In genomic region chr17:50477976-50478375, GRCh38 we compare ENCODE assay signal across 8 cellular contexts. TPM values are rescaled to one million over a fixed set of nuclear protein-coding genes. Genes with fewer than 3 reads are reported as not detected.
DNase-seq lines count a peak whose midpoint lies in the region; ATAC-seq and TF ChIP-seq lines count a peak whose summit lies in the region.

No MANE protein-coding gene starts in this region.

- no peaks in the 10 kb centered on the region for H3K9me3 ChIP-seq in liver (ENCODE audit: control insufficient read depth in 4 of 4, low read length in 3 of 4)

- H3K9me3 Mint-ChIP-seq in activated naive CD4-positive, alpha-beta T cell treated with anti-CD3 and anti-CD28 coated beads, Interleukin-2, amount 50 U/mL, for 72 hours: no peaks in the 10 kb centered on the region

- ATAC-seq in activated naive CD4-positive, alpha-beta T cell treated with anti-CD3 and anti-CD28 coated beads, Interleukin-2, amount 50 U/mL, for 72 hours: no peak
- no peak for ATAC-seq in HG03045 (IDR thresholded peaks at IDR 0.05; ENCODE audit: unreplicated experiment)

- TF ChIP-seq CTCF in liver (IDR thresholded peaks at IDR 0.05; ENCODE audit: low read depth, low read length, missing input control) (no peak), lower leg skin (IDR thresholded peaks at IDR 0.05) (no peak)

- H3K27ac ChIP-seq in liver (ENCODE audit: low read depth in 1 of 2, low read length in 2 of 2) (peak overlapping the region; percentile 91 to 95), temporal lobe (ENCODE audit: low read depth, low read length) (peak overlapping the region; percentile 58)

- H3K4me3 ChIP-seq in liver (ENCODE audit: low read depth in 1 of 3, low read length in 3 of 3) (no peak overlapping the region), lower leg skin (ENCODE audit: low read depth, poor library complexity, severe bottlenecking) (no peak overlapping the region)

- H3K36me3 ChIP-seq in liver (ENCODE audit: control insufficient read depth in 4 of 4, insufficient read depth in 3 of 4, low read depth in 1 of 4, low read length in 3 of 4): peaks cover 0 to 6% (median 1%) of the 10 kb centered on the region in 4 donors

- 86% methylated on average over 7 of the region's 7 CpGs for WGBS in liver
- WGBS in lower leg skin, 2 donors: 71 to 79% methylated on average over 7 of the region's 7 CpGs

- peak; percentile 11 for DNase-seq in activated CD4-positive, alpha-beta T cell treated with anti-CD3 and anti-CD28 coated beads for 48 hours
- DNase-seq in activated CD4-positive, alpha-beta T cell treated with anti-CD3 and anti-CD28 coated beads for 1 hour: no peak
- DNase-seq in activated naive CD4-positive, alpha-beta T cell treated with anti-CD3 and anti-CD28 coated beads, Interleukin-2, amount 50 U/mL, for 72 hours (ENCODE audit: low spot score in 2 of 2): peak in 1 of 2 donors; percentile 45
- DNase-seq in putamen (ENCODE audit: low spot score): no peak
- DNase-seq in lower leg skin (ENCODE audit: low spot score in 2 of 2): no peak

- H3K27me3 ChIP-seq in liver (ENCODE audit: control insufficient read depth in 4 of 4, insufficient read depth in 4 of 4, low read length in 3 of 4): no peaks in the 10 kb centered on the region

- TF ChIP-seq POLR2A in lower leg skin (IDR thresholded peaks at IDR 0.05): no peak

- H3K4me1 ChIP-seq in liver (ENCODE audit: control insufficient read depth in 4 of 4, insufficient read depth in 4 of 4, low read length in 3 of 4): peaks cover 7 to 74% (median 56%) of the 10 kb centered on the region in 4 donors

- intact Hi-C loops in lower leg skin (cut with DNase I; ENCODE audit: low total_unique reads): loop anchor here (10.0 kb wide), 2 partner anchors 113 to 283 kb away; no protein-coding TSS in a partner anchor

- no peak for TF ChIP-seq RAD21 in liver (IDR thresholded peaks at IDR 0.05)

- H3K27ac Mint-ChIP-seq in activated naive CD4-positive, alpha-beta T cell treated with anti-CD3 and anti-CD28 coated beads, Interleukin-2, amount 50 U/mL, for 72 hours: peak overlapping the region; percentile 92 to 95

- peak overlapping the region in 1 of 2 donors; percentile 91 for H3K9ac ChIP-seq in liver (ENCODE audit: low read depth in 1 of 2, low read length in 2 of 2)

- no peaks in the 10 kb centered on the region for H3K36me3 Mint-ChIP-seq in activated naive CD4-positive, alpha-beta T cell treated with anti-CD3 and anti-CD28 coated beads, Interleukin-2, amount 50 U/mL, for 72 hours

TF ChIP-seq in liver, 16 proteins besides CTCF, POLR2A, EP300 and RAD21:
- TF ChIP-seq NR2F2 (IDR thresholded peaks at IDR 0.05) (no peak), REST (IDR thresholded peaks at IDR 0.05) (no peak), SP1 (IDR thresholded peaks at IDR 0.05) (no peak), TAF1 (conservative IDR thresholded peaks at IDR 0.05) (no peak), ZBTB33 (IDR thresholded peaks at IDR 0.05) (no peak), JUND (IDR thresholded peaks at IDR 0.05) (no peak), YY1 (IDR thresholded peaks at IDR 0.05) (no peak), ATF3 (IDR thresholded peaks at IDR 0.05) (no peak), HNF4G (IDR thresholded peaks at IDR 0.05) (no peak), FOXA2 (IDR thresholded peaks at IDR 0.05) (no peak), FOXA1 (IDR thresholded peaks at IDR 0.05) (no peak), GABPA (IDR thresholded peaks at IDR 0.05 in 1 of 2, conservative IDR thresholded peaks at IDR 0.05 in 1 of 2) (no peak), RXRA (IDR thresholded peaks at IDR 0.05) (no peak), EGR1 (IDR thresholded peaks at IDR 0.05; ENCODE audit: low read depth in 2 of 2) (no peak), HNF4A (conservative IDR thresholded peaks at IDR 0.05) (no peak), MAX (IDR thresholded peaks at IDR 0.05) (no peak)

RNA-seq across cellular contexts. Expression of gene RSAD1, which starts 0.7 kb away (rescaled TPM):
- 10 to 100 TPM; 24.4 to 51.0 TPM for total RNA-seq in activated naive CD4-positive, alpha-beta T cell treated with anti-CD3 and anti-CD28 coated beads, Interleukin-2, amount 50 U/mL, for 72 hours
- 10 to 100 TPM; 10.8 to 22.7 TPM for total RNA-seq in liver
- 10 to 100 TPM; 18.2 to 18.9 TPM for polyA plus RNA-seq in liver
- 17.9 TPM for total RNA-seq in temporal lobe
- total RNA-seq in lower leg skin: 10 to 100 TPM; 21.5 to 40.5 (median 26.5) TPM

RNA-seq across cellular contexts. Expression of gene CHAD, which starts 9.3 kb away (rescaled TPM):
- total RNA-seq in activated naive CD4-positive, alpha-beta T cell treated with anti-CD3 and anti-CD28 coated beads, Interleukin-2, amount 50 U/mL, for 72 hours: not detected
- total RNA-seq in liver (1 to 10 TPM in 1 of 2 donors, under 1 TPM in 1; 0.51 to 1.8 TPM), temporal lobe (0.25 TPM), lower leg skin (1 to 10 TPM; 3.2 to 8.2 (median 7.2) TPM)
- 1 to 10 TPM; 2.7 to 3.3 TPM for polyA plus RNA-seq in liver

RNA-seq across cellular contexts. Expression of gene MYCBPAP, which starts 30.3 kb away (rescaled TPM):
- 1 to 10 TPM in 1 of 2 donors, under 1 TPM in 1; 0.30 to 1.6 TPM for total RNA-seq in activated naive CD4-positive, alpha-beta T cell treated with anti-CD3 and anti-CD28 coated beads, Interleukin-2, amount 50 U/mL, for 72 hours
- total RNA-seq in liver: under 1 TPM; 0.23 to 0.25 TPM
- polyA plus RNA-seq in liver: not detected
- total RNA-seq in temporal lobe: 1.2 TPM
- 1 to 10 TPM in 1 of 4 donors, under 1 TPM in 3; 0.38 to 2.3 (median 0.54) TPM for total RNA-seq in lower leg skin

RNA-seq across cellular contexts. Expression of gene ACSF2, which starts 52.0 kb away (rescaled TPM):
- total RNA-seq in activated naive CD4-positive, alpha-beta T cell treated with anti-CD3 and anti-CD28 coated beads, Interleukin-2, amount 50 U/mL, for 72 hours: 10 to 100 TPM; 23.6 to 27.3 TPM
- total RNA-seq in liver (10 to 100 TPM; 18.9 to 34.3 TPM), temporal lobe (3.0 TPM), lower leg skin (100 to 1,000 TPM in 1 of 4 donors, 10 to 100 TPM in 3; 40.8 to 121 (median 64.3) TPM)
- 10 to 100 TPM; 20.0 to 22.2 TPM for polyA plus RNA-seq in liver

RNA-seq across cellular contexts. Expression of gene EPN3, which starts 54.6 kb away (rescaled TPM):
- total RNA-seq in activated naive CD4-positive, alpha-beta T cell treated with anti-CD3 and anti-CD28 coated beads, Interleukin-2, amount 50 U/mL, for 72 hours: not detected
- total RNA-seq in liver: under 1 TPM; 0.33 to 0.51 TPM
- under 1 TPM in 1 of 2 donors, not detected in 1; 0.06 TPM for polyA plus RNA-seq in liver
- not detected for total RNA-seq in temporal lobe
- total RNA-seq in lower leg skin: 100 to 1,000 TPM in 3 of 4 donors, 10 to 100 TPM in 1; 99.2 to 174 (median 115) TPM
